In genomic region chr1:155389831-155390230, GRCh38 we compare ENCODE assay signal across 1 cellular context.
TF ChIP-seq lines count a peak whose summit lies in the region.

No MANE protein-coding gene starts in this region.

TF ChIP-seq in K562, 482 proteins besides CTCF, POLR2A, EP300 and RAD21 (continued from another document):
- TF ChIP-seq, protein P1, sequence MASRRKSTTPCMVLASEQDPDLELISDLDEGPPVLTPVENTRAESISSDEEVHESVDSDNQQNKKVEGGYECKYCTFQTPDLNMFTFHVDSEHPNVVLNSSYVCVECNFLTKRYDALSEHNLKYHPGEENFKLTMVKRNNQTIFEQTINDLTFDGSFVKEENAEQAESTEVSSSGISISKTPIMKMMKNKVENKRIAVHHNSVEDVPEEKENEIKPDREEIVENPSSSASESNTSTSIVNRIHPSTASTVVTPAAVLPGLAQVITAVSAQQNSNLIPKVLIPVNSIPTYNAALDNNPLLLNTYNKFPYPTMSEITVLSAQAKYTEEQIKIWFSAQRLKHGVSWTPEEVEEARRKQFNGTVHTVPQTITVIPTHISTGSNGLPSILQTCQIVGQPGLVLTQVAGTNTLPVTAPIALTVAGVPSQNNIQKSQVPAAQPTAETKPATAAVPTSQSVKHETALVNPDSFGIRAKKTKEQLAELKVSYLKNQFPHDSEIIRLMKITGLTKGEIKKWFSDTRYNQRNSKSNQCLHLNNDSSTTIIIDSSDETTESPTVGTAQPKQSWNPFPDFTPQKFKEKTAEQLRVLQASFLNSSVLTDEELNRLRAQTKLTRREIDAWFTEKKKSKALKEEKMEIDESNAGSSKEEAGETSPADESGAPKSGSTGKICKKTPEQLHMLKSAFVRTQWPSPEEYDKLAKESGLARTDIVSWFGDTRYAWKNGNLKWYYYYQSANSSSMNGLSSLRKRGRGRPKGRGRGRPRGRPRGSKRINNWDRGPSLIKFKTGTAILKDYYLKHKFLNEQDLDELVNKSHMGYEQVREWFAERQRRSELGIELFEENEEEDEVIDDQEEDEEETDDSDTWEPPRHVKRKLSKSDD (conservative IDR thresholded peaks at IDR 0.05; ENCODE audit: low read length), result no peak
- TF ChIP-seq DEAF1 (CRISPR knock-in tag; IDR thresholded peaks at IDR 0.05) (no peak), CREB1 (IDR thresholded peaks at IDR 0.05) (no peak), CREB1 (CRISPR knock-in tag; IDR thresholded peaks at IDR 0.05) (no peak), ARID2 (IDR thresholded peaks at IDR 0.05) (no peak), MAFK (IDR thresholded peaks at IDR 0.05; ENCODE audit: low read length) (peak; percentile 33; the same call in 1 of the 2 replicates), ZNF644 (tag; IDR thresholded peaks at IDR 0.05; ENCODE audit: low read depth) (no peak), GABPB2 (CRISPR knock-in tag; conservative IDR thresholded peaks at IDR 0.05) (no peak), NFYB (IDR thresholded peaks at IDR 0.05; ENCODE audit: extremely low read depth, insufficient read length) (no peak), C11orf30 (IDR thresholded peaks at IDR 0.05; ENCODE audit: low read depth) (peak; percentile 47; the same call in 1 of the 2 replicates), USF2 (CRISPR knock-in tag; IDR thresholded peaks at IDR 0.05) (no peak), ETS2 (tag; IDR thresholded peaks at IDR 0.05; ENCODE audit: borderline replicate concordance, poor library complexity, severe bottlenecking) (no peak), ZNF316 (IDR thresholded peaks at IDR 0.05) (peak; percentile 62; the same call in 1 of the 2 replicates), NFE2 (IDR thresholded peaks at IDR 0.05; ENCODE audit: low read depth) (peak; percentile 50), TBL1XR1 (IDR thresholded peaks at IDR 0.05; ENCODE audit: low read length in 2 of 2) (no peak), POLR2AphosphoS2 (IDR thresholded peaks at IDR 0.05; ENCODE audit: low read length) (no peak), MEIS2 (IDR thresholded peaks at IDR 0.05; ENCODE audit: partially characterized antibody) (no peak), MAFG (tag; conservative IDR thresholded peaks at IDR 0.05) (peak; percentile 50; the same call in 1 of the 2 replicates), STAT5A (IDR thresholded peaks at IDR 0.05; ENCODE audit: borderline replicate concordance, low read length) (no peak), HOMEZ (CRISPR knock-in tag; IDR thresholded peaks at IDR 0.05) (no peak), MAFF (IDR thresholded peaks at IDR 0.05; ENCODE audit: low read length) (peak; percentile 27; the same call in 1 of the 2 replicates), FOXM1 (IDR thresholded peaks at IDR 0.05; ENCODE audit: low read depth) (no peak), FOXM1 (CRISPR knock-in tag; IDR thresholded peaks at IDR 0.05; ENCODE audit: low read depth) (no peak), CBFB (CRISPR knock-in tag; IDR thresholded peaks at IDR 0.05) (no peak), ZNF707 (CRISPR knock-in tag; conservative IDR thresholded peaks at IDR 0.05) (no peak), FOXP4 (CRISPR knock-in tag; IDR thresholded peaks at IDR 0.05; ENCODE audit: borderline replicate concordance) (no peak), CHD4 (IDR thresholded peaks at IDR 0.05; ENCODE audit: insufficient read depth, insufficient replicate concordance, low read depth, low read length, poor library complexity, severe bottlenecking) (no peak), SRSF7 (optimal IDR thresholded peaks at IDR 0.05; ENCODE audit: low read depth, low read length) (no peak), ZNF354B (CRISPR knock-in tag; IDR thresholded peaks at IDR 0.05) (no peak)
- TF ChIP-seq, protein P2, sequence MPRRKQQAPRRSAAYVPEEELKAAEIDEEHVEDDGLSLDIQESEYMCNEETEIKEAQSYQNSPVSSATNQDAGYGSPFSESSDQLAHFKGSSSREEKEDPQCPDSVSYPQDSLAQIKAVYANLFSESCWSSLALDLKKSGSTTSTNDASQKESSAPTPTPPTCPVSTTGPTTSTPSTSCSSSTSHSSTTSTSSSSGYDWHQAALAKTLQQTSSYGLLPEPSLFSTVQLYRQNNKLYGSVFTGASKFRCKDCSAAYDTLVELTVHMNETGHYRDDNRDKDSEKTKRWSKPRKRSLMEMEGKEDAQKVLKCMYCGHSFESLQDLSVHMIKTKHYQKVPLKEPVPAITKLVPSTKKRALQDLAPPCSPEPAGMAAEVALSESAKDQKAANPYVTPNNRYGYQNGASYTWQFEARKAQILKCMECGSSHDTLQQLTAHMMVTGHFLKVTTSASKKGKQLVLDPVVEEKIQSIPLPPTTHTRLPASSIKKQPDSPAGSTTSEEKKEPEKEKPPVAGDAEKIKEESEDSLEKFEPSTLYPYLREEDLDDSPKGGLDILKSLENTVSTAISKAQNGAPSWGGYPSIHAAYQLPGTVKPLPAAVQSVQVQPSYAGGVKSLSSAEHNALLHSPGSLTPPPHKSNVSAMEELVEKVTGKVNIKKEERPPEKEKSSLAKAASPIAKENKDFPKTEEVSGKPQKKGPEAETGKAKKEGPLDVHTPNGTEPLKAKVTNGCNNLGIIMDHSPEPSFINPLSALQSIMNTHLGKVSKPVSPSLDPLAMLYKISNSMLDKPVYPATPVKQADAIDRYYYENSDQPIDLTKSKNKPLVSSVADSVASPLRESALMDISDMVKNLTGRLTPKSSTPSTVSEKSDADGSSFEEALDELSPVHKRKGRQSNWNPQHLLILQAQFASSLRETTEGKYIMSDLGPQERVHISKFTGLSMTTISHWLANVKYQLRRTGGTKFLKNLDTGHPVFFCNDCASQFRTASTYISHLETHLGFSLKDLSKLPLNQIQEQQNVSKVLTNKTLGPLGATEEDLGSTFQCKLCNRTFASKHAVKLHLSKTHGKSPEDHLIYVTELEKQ (CRISPR knock-in tag; IDR thresholded peaks at IDR 0.05), result no peak
